ENCODE assay signal across 21 cellular contexts in genomic region chr4:136811496-136812077, GRCh38.
"Had no signal": no experiment of that assay in that cellular context is flagged by ENCODE, and none has a peak within 500 bp of the region (broad histone marks: within the 10 kb centered on the region; RNA-seq: fewer than 3 reads in every experiment).

No MANE protein-coding gene starts in this region.

- H3K4me2 ChIP-seq: neural progenitor cell had no signal

- H3K9me3 Mint-ChIP-seq: effector memory CD8-positive, alpha-beta T cell; type B pancreatic cell had no signal

- H2AFZ ChIP-seq: neural progenitor cell, parathyroid adenoma had no signal

- H3K4me3 Mint-ChIP-seq: effector memory CD8-positive, alpha-beta T cell; mesothelial cell of epicardium; naive B cell; nephron; neural progenitor cell; stimulated activated naive B cell treated with anti-CD40 and anti-IgM and Interleukin-4, amounts not matched to agents 10 μg/mL and 1 μg/mL and 100 μg/mL, for 72 hours; type B pancreatic cell had no signal

- DNase-seq: cerebellar nuclear complex; cortex of kidney; effector memory CD8-positive, alpha-beta T cell; head of caudate nucleus; mesenchymal stem cell; naive B cell; sigmoid colon; stimulated activated CD4-positive, alpha-beta T cell treated with anti-CD3 and anti-CD28 coated beads, Interleukin-2, amount 100 ng/mL, for 24 hours; stimulated activated CD4-positive, alpha-beta T cell treated with anti-CD3 and anti-CD28 coated beads, Interleukin-4, amount 100 ng/mL, for 24 hours; stimulated activated naive B cell treated with anti-CD40 and anti-IgM and Interleukin-4, amounts not matched to agents 10 μg/mL and 1 μg/mL and 100 μg/mL, for 72 hours; stomach; thyroid gland had no signal

- H3K4me1 ChIP-seq: left lung, neural progenitor cell, parathyroid adenoma, right atrium auricular region, sigmoid colon, stomach, thyroid gland had no signal

- H3K27me3 ChIP-seq: left lung, neural progenitor cell, right atrium auricular region, sigmoid colon, stomach, thyroid gland had no signal

- H3K4me1 Mint-ChIP-seq: mesothelial cell of epicardium; naive B cell; nephron; neural progenitor cell; stimulated activated naive B cell treated with anti-CD40 and anti-IgM and Interleukin-4, amounts not matched to agents 10 μg/mL and 1 μg/mL and 100 μg/mL, for 72 hours had no signal

- H3K36me3 Mint-ChIP-seq: mesothelial cell of epicardium; naive B cell; neural progenitor cell; stimulated activated naive B cell treated with anti-CD40 and anti-IgM and Interleukin-4, amounts not matched to agents 10 μg/mL and 1 μg/mL and 100 μg/mL, for 72 hours; type B pancreatic cell had no signal

- H3K27ac ChIP-seq: left lung, neural progenitor cell, parathyroid adenoma, right atrium auricular region, sigmoid colon, stomach, thyroid gland had no signal

- H3K27ac Mint-ChIP-seq: effector memory CD8-positive, alpha-beta T cell; mesothelial cell of epicardium; naive B cell; nephron; neural progenitor cell; progenitor cell of endocrine pancreas; stimulated activated naive B cell treated with anti-CD40 and anti-IgM and Interleukin-4, amounts not matched to agents 10 μg/mL and 1 μg/mL and 100 μg/mL, for 72 hours; type B pancreatic cell had no signal

- H3K79me2 ChIP-seq: parathyroid adenoma had no signal

- H3K36me3 ChIP-seq: left lung, neural progenitor cell, right atrium auricular region, sigmoid colon, stomach, thyroid gland had no signal

- H3K9me3 ChIP-seq: mucosa of descending colon, right atrium auricular region, thyroid gland had no signal

- ATAC-seq: effector memory CD8-positive, alpha-beta T cell; left lung; mucosa of descending colon had no signal

- H3K27me3 Mint-ChIP-seq: effector memory CD8-positive, alpha-beta T cell; naive B cell; progenitor cell of endocrine pancreas; stimulated activated naive B cell treated with anti-CD40 and anti-IgM and Interleukin-4, amounts not matched to agents 10 μg/mL and 1 μg/mL and 100 μg/mL, for 72 hours; type B pancreatic cell had no signal

- H3K9ac ChIP-seq: neural progenitor cell, parathyroid adenoma had no signal

- H3K4me3 ChIP-seq: left lung, mucosa of descending colon, neural progenitor cell, right atrium auricular region, sigmoid colon, stomach, thyroid gland had no signal
